Comparison of ENCODE assay signal across 1 cellular context in genomic region chr1:33826311-33826710, GRCh38.
TF ChIP-seq lines count a peak whose summit lies in the region.

No MANE protein-coding gene starts in this region.

TF ChIP-seq in H1, 55 proteins besides CTCF, POLR2A, EP300 and RAD21:
- TF ChIP-seq SAP30 (IDR thresholded peaks at IDR 0.05; ENCODE audit: insufficient read depth, insufficient replicate concordance, low read length) (no peak), POLR2AphosphoS5 (IDR thresholded peaks at IDR 0.05; ENCODE audit: low read depth, low read length) (no peak), JUN (IDR thresholded peaks at IDR 0.05; ENCODE audit: low read depth, low read length) (no peak), CEBPB (IDR thresholded peaks at IDR 0.05; ENCODE audit: low read depth, low read length) (no peak), E2F6 (IDR thresholded peaks at IDR 0.05) (no peak), RFX5 (IDR thresholded peaks at IDR 0.05; ENCODE audit: borderline replicate concordance, low read depth, low read length) (no peak), ATF2 (IDR thresholded peaks at IDR 0.05; ENCODE audit: low read length) (no peak), GTF2F1 (IDR thresholded peaks at IDR 0.05; ENCODE audit: borderline replicate concordance, low read depth, low read length) (no peak)
